Comparison of ENCODE assay signal across 9 cellular contexts in the genomic region with DNA sequence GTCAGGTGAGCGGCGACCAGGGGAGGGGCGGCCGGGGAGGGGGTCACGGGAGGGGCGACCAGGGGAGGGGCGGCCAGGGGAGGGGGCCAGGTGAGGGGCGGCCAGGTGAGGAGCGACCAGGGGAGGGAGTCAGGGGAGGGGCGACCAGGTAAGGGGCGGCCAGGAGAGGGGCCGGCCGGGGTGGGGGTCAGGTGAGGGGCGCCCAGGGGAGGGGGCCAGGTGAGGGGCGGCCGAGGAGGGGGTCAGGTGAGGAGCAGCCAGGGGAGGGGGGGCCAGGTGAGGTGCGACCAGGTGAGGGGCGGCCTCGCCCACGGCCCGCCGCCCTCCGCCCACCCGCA. TPM values are rescaled to one million over a fixed set of nuclear protein-coding genes. Genes with fewer than 3 reads are reported as not detected.
DNase-seq lines count a peak whose midpoint lies in the region; ATAC-seq and TF ChIP-seq lines count a peak whose summit lies in the region.
"Had no signal": no experiment of that assay in that cellular context is flagged by ENCODE, and none has a peak within 500 bp of the region (broad histone marks: within the 10 kb centered on the region; RNA-seq: fewer than 3 reads in every experiment).

No MANE protein-coding gene starts in this region.

- H3K27ac ChIP-seq in body of pancreas (peak overlapping the region in 2 of 4 donors; percentile 56 to 68), left lung (no peak overlapping the region), tibial nerve (peak overlapping the region in 2 of 4 donors; percentile 50 to 53)

- TF ChIP-seq EP300 in tibial nerve (IDR thresholded peaks at IDR 0.05) = no peak

- TF ChIP-seq CTCF in body of pancreas (IDR thresholded peaks at IDR 0.05) (no peak), left lung (IDR thresholded peaks at IDR 0.05) (no peak), tibial nerve (IDR thresholded peaks at IDR 0.05) (no peak)

- intact Hi-C loops in body of pancreas (cut with DNase I) = no loop called here
- intact Hi-C loops in left lung (cut with DNase I) = no loop called here

- H3K4me1 ChIP-seq in body of pancreas (peaks cover 7% of the 10 kb centered on the region), left lung (peaks cover 0 to 13% of the 10 kb centered on the region in 2 donors), tibial nerve (peaks cover 2 to 31% (median 8%) of the 10 kb centered on the region in 4 donors)

- H3K27me3 ChIP-seq in body of pancreas (no peaks in the 10 kb centered on the region), left lung (no peaks in the 10 kb centered on the region), tibial nerve (no peaks in the 10 kb centered on the region)

- ATAC-seq in body of pancreas = peak; percentile 1
- no peak for ATAC-seq in left lung
- no peak for ATAC-seq in HG03108 (IDR thresholded peaks at IDR 0.05; ENCODE audit: unreplicated experiment)

- 5% methylated on average over 4 of the region's 24 CpGs; no CpG with 5 or more reads in 1 of the 2 donors for WGBS in body of pancreas, 2 donors
- WGBS in tibial nerve, 2 donors = 1 to 2% methylated on average over 8 to 13 of the region's 24 CpGs

- H3K36me3 ChIP-seq in body of pancreas (replicated peaks in 1 of 2; ENCODE audit: insufficient read depth in 1 of 2, low read depth in 2 of 2) (no peaks in the 10 kb centered on the region), left lung (peaks cover 0 to 15% of the 10 kb centered on the region in 2 donors), tibial nerve (peaks cover 0 to 24% (median 0%) of the 10 kb centered on the region in 3 donors)

- peak overlapping the region in 1 of 2 donors; percentile 32 for H3K4me3 ChIP-seq in body of pancreas
- H3K4me3 ChIP-seq in left lung = peak overlapping the region; percentile 29 to 49
- peak overlapping the region in 3 of 4 donors; percentile 29 to 56 (median 47) for H3K4me3 ChIP-seq in tibial nerve

- DNase-seq in NCI-H510A (lab: John Stamatoyannopoulos, UW) (peak; percentile 54), NCI-H510A treated with DMSO at 0.1 percent for 48 hours (lab: John Stamatoyannopoulos, UW) (no peak), body of pancreas (peak in 1 of 4 donors; percentile 5), left lung (no peak), tibial nerve (ENCODE audit: low spot score in 2 of 2) (no peak), OCI-M1 (lab: John Stamatoyannopoulos, UW) (no peak), pons (ENCODE audit: low spot score) (no peak)
- DNase-seq: cortex of kidney had no signal

- TF ChIP-seq POLR2A in body of pancreas (IDR thresholded peaks at IDR 0.05) (no peak), tibial nerve (IDR thresholded peaks at IDR 0.05) (no peak)

- no peaks in the 10 kb centered on the region for H3K9me3 ChIP-seq in body of pancreas
- H3K9me3 ChIP-seq in left lung = no peaks in the 10 kb centered on the region
- H3K9me3 ChIP-seq in tibial nerve = no peaks in the 10 kb centered on the region

RNA-seq across cellular contexts. Expression of a gene that starts 0.4 kb away (rescaled TPM):
- 1 to 10 TPM; 1.6 to 7.9 TPM for total RNA-seq in body of pancreas
- total RNA-seq in left lung = 1 to 10 TPM; 1.1 to 2.2 TPM
- total RNA-seq in tibial nerve = under 1 TPM in 1 of 4 donors, not detected in 3; 0.42 TPM
